Comparison of ENCODE assay signal across 26 cellular contexts in genomic region chr12:29403991-29404390, GRCh38.
"Had no signal": no experiment of that assay in that cellular context is flagged by ENCODE, and none has a peak within 500 bp of the region (broad histone marks: within the 10 kb centered on the region; RNA-seq: fewer than 3 reads in every experiment).

No MANE protein-coding gene starts in this region.

- H3K27me3 Mint-ChIP-seq: progenitor cell of endocrine pancreas; stimulated activated naive CD8-positive, alpha-beta T cell treated with anti-CD3 and anti-CD28 coated beads, Interleukin-15, amount 100 ng/mL, for 72 hours; type B pancreatic cell had no signal

- H3K27me3 ChIP-seq: esophagus muscularis mucosa, heart right ventricle, right lobe of liver, tibial artery had no signal

- H3K27ac Mint-ChIP-seq: effector memory CD8-positive, alpha-beta T cell; natural killer cell; progenitor cell of endocrine pancreas; stimulated activated naive CD8-positive, alpha-beta T cell treated with anti-CD3 and anti-CD28 coated beads, Interleukin-15, amount 100 ng/mL, for 72 hours; type B pancreatic cell had no signal

- DNase-seq: cerebellar nuclear complex; cortex of kidney; effector memory CD8-positive, alpha-beta T cell; foreskin melanocyte; glutamatergic neuron; heart right ventricle; hippocampal formation; left colon; left ventricle myocardium inferior; lower lobe of right lung; natural killer cell; right lobe of liver; small intestine; stimulated activated CD4-positive, alpha-beta T cell treated with anti-CD3 and anti-CD28 coated beads, Interleukin-12 subunit alpha, Interleukin-12 subunit beta, amount 100 ng/mL, for 4 hours; stimulated activated CD4-positive, alpha-beta T cell treated with anti-CD3 and anti-CD28 coated beads, Interleukin-1b, Interleukin-23, amount 100 ng/mL, for 48 hours; stimulated activated CD4-positive, alpha-beta T cell treated with anti-CD3 and anti-CD28 coated beads, Interleukin-4, amount 100 ng/mL, for 1 hour; stimulated activated CD8-positive, alpha-beta memory T cell treated with anti-CD3 and anti-CD28 coated beads, Interleukin-4, amount 100 ng/mL, for 48 hours; stimulated activated naive CD4-positive, alpha-beta T cell; stimulated activated naive CD8-positive, alpha-beta T cell treated with anti-CD3 and anti-CD28 coated beads, Interleukin-15, amount 100 ng/mL, for 72 hours; tibial artery had no signal

- H3K4me3 ChIP-seq: esophagus muscularis mucosa, heart right ventricle, left ventricle myocardium inferior, lower lobe of right lung, right lobe of liver, tibial artery had no signal

- H3K9me3 Mint-ChIP-seq: effector memory CD8-positive, alpha-beta T cell; neural crest cell; stimulated activated naive CD8-positive, alpha-beta T cell treated with anti-CD3 and anti-CD28 coated beads, Interleukin-15, amount 100 ng/mL, for 72 hours; type B pancreatic cell had no signal

- H3K4me1 Mint-ChIP-seq: natural killer cell; stimulated activated naive CD8-positive, alpha-beta T cell treated with anti-CD3 and anti-CD28 coated beads, Interleukin-15, amount 100 ng/mL, for 72 hours had no signal

- H3K36me3 ChIP-seq: esophagus muscularis mucosa, heart right ventricle, left ventricle myocardium inferior, lower lobe of right lung, right lobe of liver, tibial artery had no signal

- H3K27ac ChIP-seq: epithelial cell of prostate, esophagus muscularis mucosa, heart right ventricle, left ventricle myocardium inferior, lower lobe of right lung, parathyroid adenoma, right lobe of liver, tibial artery had no signal

- H3K9me3 ChIP-seq: esophagus muscularis mucosa, heart right ventricle, left ventricle myocardium inferior, lower lobe of right lung, right lobe of liver, tibial artery had no signal

- H2AFZ ChIP-seq: parathyroid adenoma had no signal

- ATAC-seq: effector memory CD8-positive, alpha-beta T cell; heart right ventricle; left colon; lower lobe of right lung; natural killer cell; right lobe of liver; stimulated activated naive CD8-positive, alpha-beta T cell treated with anti-CD3 and anti-CD28 coated beads, Interleukin-15, amount 100 ng/mL, for 72 hours had no signal

- H3K79me2 ChIP-seq: parathyroid adenoma had no signal

- H3K4me1 ChIP-seq: esophagus muscularis mucosa, heart right ventricle, left ventricle myocardium inferior, lower lobe of right lung, parathyroid adenoma, right lobe of liver, tibial artery had no signal

- H3K9ac ChIP-seq: parathyroid adenoma had no signal

- H3K4me3 Mint-ChIP-seq: effector memory CD8-positive, alpha-beta T cell; natural killer cell; neural crest cell; stimulated activated naive CD8-positive, alpha-beta T cell treated with anti-CD3 and anti-CD28 coated beads, Interleukin-15, amount 100 ng/mL, for 72 hours; type B pancreatic cell had no signal

- H3K36me3 Mint-ChIP-seq: natural killer cell, type B pancreatic cell had no signal
